1 cellular context compared by ENCODE assay signal in genomic region chr12:42144174-42144423, GRCh38.
TF ChIP-seq lines count a peak whose summit lies in the region.

No MANE protein-coding gene starts in this region.

TF ChIP-seq in GM23338, 12 proteins besides CTCF, POLR2A, EP300 and RAD21 (continued from another document):
- TF ChIP-seq ETS1 (IDR thresholded peaks at IDR 0.05) (no peak), POLR2AphosphoS5 (IDR thresholded peaks at IDR 0.05; ENCODE audit: low read depth) (no peak), ZNF462 (CRISPR knock-in tag; IDR thresholded peaks at IDR 0.05) (no peak), JUNB (IDR thresholded peaks at IDR 0.05; ENCODE audit: unreplicated experiment) (no peak), EZH2phosphoT487 (IDR thresholded peaks at IDR 0.05; ENCODE audit: unreplicated experiment) (no peak), NANOG (IDR thresholded peaks at IDR 0.05; ENCODE audit: borderline replicate concordance) (no peak), STAT1 (IDR thresholded peaks at IDR 0.05; ENCODE audit: unreplicated experiment) (no peak)
